ENCODE assay signal across 8 cellular contexts in the genomic region with DNA sequence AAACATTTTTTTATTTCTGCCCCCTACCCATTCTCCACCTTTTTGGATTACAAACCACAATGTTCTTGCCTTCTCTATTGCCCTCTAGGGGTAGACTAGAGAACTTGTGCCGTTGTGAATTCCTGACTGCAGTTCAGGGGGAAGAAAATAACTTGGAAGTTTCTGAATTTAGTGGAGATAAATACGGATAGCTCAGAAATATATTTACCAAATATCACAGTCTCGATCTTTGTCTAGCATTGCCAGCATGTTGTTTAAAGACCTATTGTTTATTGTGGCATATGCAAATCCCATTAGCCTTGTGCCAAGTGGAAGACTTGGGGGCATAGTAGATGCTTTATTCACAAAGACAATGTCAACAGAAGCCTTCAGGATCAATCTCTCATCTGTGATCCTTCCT.
DNase-seq lines count a peak whose midpoint lies in the region; ATAC-seq and TF ChIP-seq lines count a peak whose summit lies in the region.

No MANE protein-coding gene starts in this region.

- no peaks in the 10 kb centered on the region for H3K4me1 Mint-ChIP-seq in activated T-helper 17 cell treated with anti-CD3 and anti-CD28 coated beads, Interleukin-2, amount 50 U/mL, for 72 hours

- WGBS in thyroid gland, 2 donors = 21 to 23% methylated on average over 3 of the region's 3 CpGs

- intact Hi-C loops in thyroid gland (cut with DNase I) = no loop called here

- ATAC-seq in activated T-helper 17 cell treated with anti-CD3 and anti-CD28 coated beads, Interleukin-2, amount 50 U/mL, for 72 hours (replicated peaks) = no peak

- TF ChIP-seq CTCF in GM12875 (IDR thresholded peaks at IDR 0.05; ENCODE audit: borderline replicate concordance, insufficient read depth, low read depth, low read length) = peak; percentile 61; the same call in 1 of the 2 replicates
- TF ChIP-seq CTCF in WERI-Rb-1 (IDR thresholded peaks at IDR 0.05; ENCODE audit: low read depth, low read length) = peak; percentile 60
- TF ChIP-seq CTCF in thyroid gland (IDR thresholded peaks at IDR 0.05) = peak in 3 of 6 experiments; percentile 36 to 62 (median 43)

- no peak for TF ChIP-seq POLR2A in thyroid gland (IDR thresholded peaks at IDR 0.05)

- H3K4me1 ChIP-seq in thyroid gland = no peaks in the 10 kb centered on the region

- H3K27ac ChIP-seq in WERI-Rb-1 = no peak overlapping the region
- H3K27ac ChIP-seq in thyroid gland = no peak overlapping the region

- no peaks in the 10 kb centered on the region for H3K36me3 Mint-ChIP-seq in activated T-helper 17 cell treated with anti-CD3 and anti-CD28 coated beads, Interleukin-2, amount 50 U/mL, for 72 hours (ENCODE audit: low read depth)

- H3K9me3 ChIP-seq in WERI-Rb-1 (ENCODE audit: severe bottlenecking) (no peaks in the 10 kb centered on the region), thyroid gland (no peaks in the 10 kb centered on the region)

- H3K4me3 Mint-ChIP-seq in activated T-helper 17 cell treated with anti-CD3 and anti-CD28 coated beads, Interleukin-2, amount 50 U/mL, for 72 hours = no peak overlapping the region

- peak; percentile 13 for DNase-seq in A172 (ENCODE audit: low spot score)
- DNase-seq in HPDE6-E6E7 (ENCODE audit: extremely low spot score) = peak; percentile 13
- DNase-seq in WERI-Rb-1 = no peak
- DNase-seq in kidney glomerular epithelial cell (lab: John Stamatoyannopoulos, UW) = peak; percentile 2
- no peak for DNase-seq in thyroid gland
- DNase-seq in activated CD4-positive, alpha-beta T cell treated with anti-CD3 and anti-CD28 coated beads for 4 hours = no peak

- H3K27me3 ChIP-seq in WERI-Rb-1 (ENCODE audit: insufficient read depth, low read depth, severe bottlenecking) = no peaks in the 10 kb centered on the region
- H3K27me3 ChIP-seq in thyroid gland = no peaks in the 10 kb centered on the region

- H3K9me3 Mint-ChIP-seq in activated T-helper 17 cell treated with anti-CD3 and anti-CD28 coated beads, Interleukin-2, amount 50 U/mL, for 72 hours = no peaks in the 10 kb centered on the region

- H3K27ac Mint-ChIP-seq in activated T-helper 17 cell treated with anti-CD3 and anti-CD28 coated beads, Interleukin-2, amount 50 U/mL, for 72 hours = no peak overlapping the region

- H3K36me3 ChIP-seq in WERI-Rb-1 (no peaks in the 10 kb centered on the region), thyroid gland (no peaks in the 10 kb centered on the region)

- no peak overlapping the region for H3K4me3 ChIP-seq in GM12875 (ENCODE audit: low read depth, low read length)
- no peak overlapping the region for H3K4me3 ChIP-seq in WERI-Rb-1 (ENCODE audit: low read depth, low read length)
- H3K4me3 ChIP-seq in thyroid gland (replicated peaks in 1 of 3) = no peak overlapping the region

- peaks cover 12% of the 10 kb centered on the region for H3K27me3 Mint-ChIP-seq in activated T-helper 17 cell treated with anti-CD3 and anti-CD28 coated beads, Interleukin-2, amount 50 U/mL, for 72 hours

Comparison
In these comparisons a context has a peak if more than half of its experiments do, and no peak if none do; other contexts are left out.
1. DNase-seq: peak in A172 (single experiment), HPDE6-E6E7 (single experiment) and kidney glomerular epithelial cell (single experiment); none in WERI-Rb-1 (single experiment), thyroid gland (0 of 2) and activated CD4-positive, alpha-beta T cell treated with anti-CD3 and anti-CD28 coated beads for 4 hours (0 of 2).